Comparison of ENCODE assay signal across 16 cellular contexts in the genomic region with DNA sequence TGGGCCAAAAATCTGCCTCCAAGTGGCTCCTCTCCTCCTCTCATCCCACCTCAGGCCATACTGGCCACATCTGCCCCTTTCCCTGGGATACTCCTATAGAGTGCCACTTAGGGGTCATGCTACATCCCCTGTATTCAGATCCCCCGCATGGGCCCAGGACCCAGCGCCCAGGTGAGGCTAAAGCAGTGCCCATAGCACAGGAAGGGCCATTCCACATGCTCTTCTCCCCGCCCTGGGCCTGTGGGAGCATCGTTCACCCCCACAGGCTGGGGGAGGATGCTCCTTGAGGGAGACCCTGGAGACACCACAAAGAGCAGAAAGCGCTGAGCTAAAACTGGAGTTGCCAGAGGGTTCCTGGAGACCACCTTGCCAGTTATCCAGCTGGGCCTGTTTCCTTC.
"Had no signal": no experiment of that assay in that cellular context is flagged by ENCODE, and none has a peak within 500 bp of the region (broad histone marks: within the 10 kb centered on the region; RNA-seq: fewer than 3 reads in every experiment).

No MANE protein-coding gene starts in this region.

- H2AFZ ChIP-seq: hepatocyte had no signal

- H3K36me3 Mint-ChIP-seq: activated naive CD4-positive, alpha-beta T cell treated with anti-CD3 and anti-CD28 coated beads, Interleukin-2, amount 50 U/mL, for 24 hours had no signal

- H3K27ac ChIP-seq: hepatocyte, psoas muscle, right lobe of liver had no signal

- ATAC-seq: activated T-cell treated with anti-CD3 and anti-CD28 coated beads, Interleukin-2, amount 50 U/mL, for 72 hours; left colon; psoas muscle; right lobe of liver; stimulated activated memory B cell treated with anti-CD40 and anti-IgM and Interleukin-4, amounts not matched to agents 10 μg/mL and 1 μg/mL and 100 μg/mL, for 72 hours had no signal

- H3K4me1 ChIP-seq: right lobe of liver had no signal

- H3K4me2 ChIP-seq: hepatocyte had no signal

- DNase-seq: activated CD4-positive, alpha-beta T cell treated with anti-CD3 and anti-CD28 coated beads, Interleukin-2, amount 50 U/mL, for 4 hours; activated effector memory CD4-positive, alpha-beta T cell treated with anti-CD3 and anti-CD28 coated beads, Interleukin-2, amount 50 U/mL, for 16 hours; activated T-cell treated with anti-CD3 and anti-CD28 coated beads, Interleukin-2, amount 50 U/mL, for 72 hours; cerebellar nuclear complex; effector CD8-positive, alpha-beta T cell; left colon; psoas muscle; right lobe of liver; small intestine; stimulated activated CD4-positive, alpha-beta T cell treated with anti-CD3 and anti-CD28 coated beads, Interleukin-4, amount 100 ng/mL, for 24 hours had no signal

- H3K4me3 Mint-ChIP-seq: activated naive CD4-positive, alpha-beta T cell treated with anti-CD3 and anti-CD28 coated beads, Interleukin-2, amount 50 U/mL, for 24 hours; activated T-cell treated with anti-CD3 and anti-CD28 coated beads, Interleukin-2, amount 50 U/mL, for 72 hours; mesothelial cell of epicardium; stimulated activated memory B cell treated with anti-CD40 and anti-IgM and Interleukin-4, amounts not matched to agents 10 μg/mL and 1 μg/mL and 100 μg/mL, for 72 hours; T-helper 2 cell treated with Interferon-gamma antibody and Interleukin-4, amounts not matched to agents 5 μg/mL and 100 μg/mL, for 36 hours had no signal

- H3K9me3 Mint-ChIP-seq: activated naive CD4-positive, alpha-beta T cell treated with anti-CD3 and anti-CD28 coated beads, Interleukin-2, amount 50 U/mL, for 24 hours; mesothelial cell of epicardium; T-helper 2 cell treated with Interferon-gamma antibody and Interleukin-4, amounts not matched to agents 5 μg/mL and 100 μg/mL, for 36 hours had no signal

- H3K27me3 ChIP-seq: hepatocyte, right lobe of liver had no signal

- H3K27me3 Mint-ChIP-seq: activated naive CD4-positive, alpha-beta T cell treated with anti-CD3 and anti-CD28 coated beads, Interleukin-2, amount 50 U/mL, for 24 hours had no signal

- H3K27ac Mint-ChIP-seq: activated naive CD4-positive, alpha-beta T cell treated with anti-CD3 and anti-CD28 coated beads, Interleukin-2, amount 50 U/mL, for 24 hours; activated T-cell treated with anti-CD3 and anti-CD28 coated beads, Interleukin-2, amount 50 U/mL, for 72 hours; stimulated activated memory B cell treated with anti-CD40 and anti-IgM and Interleukin-4, amounts not matched to agents 10 μg/mL and 1 μg/mL and 100 μg/mL, for 72 hours; T-helper 2 cell treated with Interferon-gamma antibody and Interleukin-4, amounts not matched to agents 5 μg/mL and 100 μg/mL, for 36 hours had no signal

- H3K9me3 ChIP-seq: psoas muscle, right lobe of liver had no signal

- H3K4me3 ChIP-seq: hepatocyte, lung, psoas muscle, right lobe of liver had no signal
